In genomic region chr2:62760555-62760954, GRCh38 we compare ENCODE assay signal across 1 cellular context.
TF ChIP-seq lines count a peak whose summit lies in the region.

No MANE protein-coding gene starts in this region.

TF ChIP-seq in HepG2, 621 proteins besides CTCF, POLR2A, EP300 and RAD21 (continued from another document):
- TF ChIP-seq PRDM10 (CRISPR knock-in tag; IDR thresholded peaks at IDR 0.05; ENCODE audit: low read depth): no peak
- no peak for TF ChIP-seq SMC3 (IDR thresholded peaks at IDR 0.05; ENCODE audit: low read length)
- TF ChIP-seq ZNF234 (CRISPR knock-in tag; conservative IDR thresholded peaks at IDR 0.05): no peak
- no peak for TF ChIP-seq SNAI1 (CRISPR knock-in tag; IDR thresholded peaks at IDR 0.05; ENCODE audit: borderline replicate concordance)
- TF ChIP-seq ZNF773 (CRISPR knock-in tag; IDR thresholded peaks at IDR 0.05; ENCODE audit: borderline replicate concordance): no peak
- no peak for TF ChIP-seq POLR2AphosphoS2 (IDR thresholded peaks at IDR 0.05; ENCODE audit: low read depth, low read length)
- TF ChIP-seq SKI (IDR thresholded peaks at IDR 0.05; ENCODE audit: partially characterized antibody): no peak
- TF ChIP-seq HMG20B (CRISPR knock-in tag; conservative IDR thresholded peaks at IDR 0.05): no peak
- no peak for TF ChIP-seq MAX (IDR thresholded peaks at IDR 0.05)
- no peak for TF ChIP-seq PITX1 (CRISPR knock-in tag; IDR thresholded peaks at IDR 0.05)
- TF ChIP-seq ZBTB37 (CRISPR knock-in tag; IDR thresholded peaks at IDR 0.05): no peak
- TF ChIP-seq BCL3 (CRISPR knock-in tag; IDR thresholded peaks at IDR 0.05): no peak
- TF ChIP-seq ZNF34 (CRISPR knock-in tag; IDR thresholded peaks at IDR 0.05; ENCODE audit: borderline replicate concordance): no peak
- no peak for TF ChIP-seq ZNF530 (CRISPR knock-in tag; IDR thresholded peaks at IDR 0.05; ENCODE audit: low read depth)
- no peak for TF ChIP-seq ZSCAN22 (CRISPR knock-in tag; IDR thresholded peaks at IDR 0.05)
- no peak for TF ChIP-seq FOXA1 (IDR thresholded peaks at IDR 0.05)
- TF ChIP-seq FOXA1 (CRISPR knock-in tag; IDR thresholded peaks at IDR 0.05): no peak
- no peak for TF ChIP-seq PHF5A (CRISPR knock-in tag; IDR thresholded peaks at IDR 0.05; ENCODE audit: low read depth, unreplicated experiment)
- no peak for TF ChIP-seq TAF1 (CRISPR knock-in tag; IDR thresholded peaks at IDR 0.05)
- no peak for TF ChIP-seq ZNF841 (CRISPR knock-in tag; IDR thresholded peaks at IDR 0.05; ENCODE audit: borderline replicate concordance)
